2 cellular contexts compared by ENCODE assay signal in genomic region chrX:16119353-16120220, GRCh38.
TF ChIP-seq lines count a peak whose summit lies in the region.

No MANE protein-coding gene starts in this region.

TF ChIP-seq in H1, 55 proteins besides CTCF, POLR2A, EP300 and RAD21:
- TF ChIP-seq KDM4A (IDR thresholded peaks at IDR 0.05; ENCODE audit: low read depth, low read length, severe bottlenecking) = no peak
- TF ChIP-seq BRCA1 (IDR thresholded peaks at IDR 0.05; ENCODE audit: low read depth, low read length) = no peak
- TF ChIP-seq JUND (IDR thresholded peaks at IDR 0.05; ENCODE audit: low read length) = no peak
- TF ChIP-seq CBX5 (IDR thresholded peaks at IDR 0.05; ENCODE audit: low read depth, low read length) = no peak
- no peak for TF ChIP-seq FOSL1 (IDR thresholded peaks at IDR 0.05; ENCODE audit: insufficient read depth, low read depth, low read length)
- no peak for TF ChIP-seq RNF2 (IDR thresholded peaks at IDR 0.05; ENCODE audit: borderline replicate concordance, low read depth, low read length, missing control alignments, poor library complexity, severe bottlenecking)
- TF ChIP-seq TCF12 (IDR thresholded peaks at IDR 0.05; ENCODE audit: low read depth, low read length) = no peak

TF ChIP-seq in GM23338, 12 proteins besides CTCF, POLR2A, EP300 and RAD21:
- TF ChIP-seq POLR2AphosphoS5 (IDR thresholded peaks at IDR 0.05; ENCODE audit: low read depth) (no peak), CREB1 (CRISPR knock-in tag; IDR thresholded peaks at IDR 0.05; ENCODE audit: low read depth) (no peak)
